8 cellular contexts compared by ENCODE assay signal in the genomic region with DNA sequence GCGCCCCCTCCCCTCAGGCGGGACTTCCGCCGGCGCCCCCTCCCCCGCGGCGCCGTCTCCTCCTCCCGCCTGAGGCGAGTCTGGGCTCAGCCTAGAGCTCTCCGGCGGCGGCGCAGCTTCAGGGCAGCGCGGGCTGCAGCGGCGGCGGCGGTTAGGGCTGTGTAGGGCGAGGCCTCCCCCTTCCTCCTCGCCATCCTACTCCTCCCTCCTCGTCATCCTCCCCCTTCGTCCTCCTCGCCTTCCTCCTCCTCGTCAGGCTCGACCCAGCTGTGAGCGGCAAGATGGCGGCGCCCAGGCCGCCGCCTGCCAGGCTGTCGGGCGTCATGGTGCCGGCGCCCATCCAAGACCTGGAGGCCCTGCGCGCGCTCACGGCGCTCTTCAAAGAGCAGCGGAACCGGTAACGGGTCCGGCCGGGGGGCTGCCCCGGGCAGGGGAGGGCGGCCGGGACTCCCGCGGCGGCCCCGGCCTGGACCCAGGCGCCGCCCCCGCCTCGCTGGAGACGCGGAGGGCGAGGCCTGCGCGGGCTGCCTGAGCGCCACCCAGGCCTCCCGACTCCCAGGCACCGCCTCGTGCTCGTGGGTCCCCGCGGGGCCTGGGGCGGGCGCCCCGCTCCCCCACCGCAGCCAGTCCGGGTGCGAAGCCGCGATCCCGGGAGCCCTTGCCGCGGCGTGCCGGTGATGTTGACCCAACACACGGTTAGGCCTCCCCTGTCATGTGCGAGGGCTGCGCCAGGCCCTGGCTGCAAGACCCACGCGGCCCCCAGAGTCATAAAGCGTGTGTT. TPM values are rescaled to one million over a fixed set of nuclear protein-coding genes. Genes with fewer than 3 reads are reported as not detected.
DNase-seq lines count a peak whose midpoint lies in the region; ATAC-seq and TF ChIP-seq lines count a peak whose summit lies in the region.

A gene with protein sequence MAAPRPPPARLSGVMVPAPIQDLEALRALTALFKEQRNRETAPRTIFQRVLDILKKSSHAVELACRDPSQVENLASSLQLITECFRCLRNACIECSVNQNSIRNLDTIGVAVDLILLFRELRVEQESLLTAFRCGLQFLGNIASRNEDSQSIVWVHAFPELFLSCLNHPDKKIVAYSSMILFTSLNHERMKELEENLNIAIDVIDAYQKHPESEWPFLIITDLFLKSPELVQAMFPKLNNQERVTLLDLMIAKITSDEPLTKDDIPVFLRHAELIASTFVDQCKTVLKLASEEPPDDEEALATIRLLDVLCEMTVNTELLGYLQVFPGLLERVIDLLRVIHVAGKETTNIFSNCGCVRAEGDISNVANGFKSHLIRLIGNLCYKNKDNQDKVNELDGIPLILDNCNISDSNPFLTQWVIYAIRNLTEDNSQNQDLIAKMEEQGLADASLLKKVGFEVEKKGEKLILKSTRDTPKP (plus strand): TSS at position 52 of the 781 bp plus-strand sequence. CDS start 230 bp downstream, at position 282.

- H3K4me3 Mint-ChIP-seq in progenitor cell of endocrine pancreas (ENCODE audit: low read depth) = peak within 1 kb of the TSS; percentile 87
- H3K4me3 Mint-ChIP-seq in type B pancreatic cell = peak within 1 kb of the TSS; percentile 92

- 0 to 1% (median 0%) methylated on average over 22 to 89 of the region's 89 CpGs for WGBS in adrenal gland, 4 donors

- TF ChIP-seq CTCF in DND-41 (IDR thresholded peaks at IDR 0.05; ENCODE audit: borderline replicate concordance, extremely low read depth, low read length, poor library complexity, severe bottlenecking) = no peak
- no peak for TF ChIP-seq CTCF in adrenal gland (IDR thresholded peaks at IDR 0.05)
- TF ChIP-seq CTCF in left ventricle myocardium inferior (IDR thresholded peaks at IDR 0.05; ENCODE audit: borderline replicate concordance) = no peak
- no peak for TF ChIP-seq CTCF in progenitor cell of endocrine pancreas (IDR thresholded peaks at IDR 0.05; ENCODE audit: unreplicated experiment)
- no peak for TF ChIP-seq CTCF in type B pancreatic cell (conservative IDR thresholded peaks at IDR 0.05)

- TF ChIP-seq POLR2A in adrenal gland (IDR thresholded peaks at IDR 0.05) = peak; percentile 4 to 38

- H3K27me3 Mint-ChIP-seq in progenitor cell of endocrine pancreas (peaks cover 3% of the 10 kb centered on the region), type B pancreatic cell (peaks cover 4% of the 10 kb centered on the region)

- H3K9ac ChIP-seq in DND-41 (ENCODE audit: low read depth, low read length) = peak within 1 kb of the TSS; percentile 87

- H3K36me3 ChIP-seq in DND-41 (ENCODE audit: insufficient read depth, low read length) (peaks cover 7% of the 10 kb centered on the region), adrenal gland (replicated peaks in 1 of 2) (no peaks in the 10 kb centered on the region), left ventricle myocardium inferior (no peaks in the 10 kb centered on the region)

- H3K79me2 ChIP-seq in DND-41 (ENCODE audit: insufficient read depth, low read length) = peaks cover 54% of the 10 kb centered on the region

- H4K20me1 ChIP-seq in DND-41 (ENCODE audit: insufficient read depth, low read length) = peaks cover 37% of the 10 kb centered on the region

- H3K9me3 Mint-ChIP-seq in progenitor cell of endocrine pancreas (ENCODE audit: low read depth) (peaks cover 3% of the 10 kb centered on the region), type B pancreatic cell (no peaks in the 10 kb centered on the region)

- intact Hi-C loops in T-helper 1 cell treated with Interleukin-12 subunit alpha and Interleukin-12 subunit beta and Interleukin-4 antibody, amounts not matched to agents 30 ng/mL and 1 ng/mL, for 36 hours (cut with micrococcal nuclease) = loop anchor here (1.0 to 10.0 kb wide), 4 partner anchors 260 to 427 kb away; a partner anchor contains a TSS
- intact Hi-C loops in adrenal gland (cut with DNase I) (no loop called here), left ventricle myocardium inferior (cut with micrococcal nuclease) (no loop called here)

- peak within 1 kb of the TSS; percentile 87 for H2AFZ ChIP-seq in DND-41 (ENCODE audit: low read depth, low read length)

- H3K4me2 ChIP-seq in DND-41 (ENCODE audit: insufficient read depth, low read length) = peak within 1 kb of the TSS; percentile 84

- H3K4me1 Mint-ChIP-seq in progenitor cell of endocrine pancreas (ENCODE audit: low read depth) (peaks cover 39% of the 10 kb centered on the region), type B pancreatic cell (ENCODE audit: unreplicated experiment) (peaks cover 26% of the 10 kb centered on the region)

- ATAC-seq in DND-41 (ENCODE audit: insufficient read depth, low read depth) = peak; percentile 84

- no peaks in the 10 kb centered on the region for H3K9me3 ChIP-seq in DND-41 (ENCODE audit: insufficient read depth, low read length, severe bottlenecking)
- no peaks in the 10 kb centered on the region for H3K9me3 ChIP-seq in adrenal gland (replicated peaks in 1 of 3)
- no peaks in the 10 kb centered on the region for H3K9me3 ChIP-seq in left ventricle myocardium inferior (replicated peaks)

- DNase-seq in DND-41 (peak; percentile 88), H4 (ENCODE audit: low spot score) (peak; percentile 52), NCI-H1092 (lab: John Stamatoyannopoulos, UW) (peak; percentile 11), adrenal gland (peak; percentile 54 to 74 (median 69)), left ventricle myocardium inferior (peak; percentile 69), progenitor cell of endocrine pancreas (ENCODE audit: low spot score, unreplicated experiment) (peak; percentile 63), type B pancreatic cell (ENCODE audit: extremely low spot score, unreplicated experiment) (peak; percentile 86)

- H3K36me3 Mint-ChIP-seq in progenitor cell of endocrine pancreas (ENCODE audit: insufficient read depth) = peaks cover 2% of the 10 kb centered on the region
- peaks cover 16% of the 10 kb centered on the region for H3K36me3 Mint-ChIP-seq in type B pancreatic cell

- H3K27ac ChIP-seq in DND-41 (ENCODE audit: low read length) = peak within 1 kb of the TSS; percentile 84
- peak within 1 kb of the TSS in 4 of 5 donors; percentile 60 to 84 (median 82) for H3K27ac ChIP-seq in adrenal gland
- H3K27ac ChIP-seq in left ventricle myocardium inferior (replicated peaks) = peak within 1 kb of the TSS; percentile 84

- peaks cover 29% of the 10 kb centered on the region for H3K4me1 ChIP-seq in DND-41 (ENCODE audit: insufficient read depth, low read length)
- peaks cover 9 to 20% of the 10 kb centered on the region in 2 donors for H3K4me1 ChIP-seq in adrenal gland (replicated peaks in 1 of 2)
- peaks cover 45% of the 10 kb centered on the region for H3K4me1 ChIP-seq in left ventricle myocardium inferior

- peak within 1 kb of the TSS; percentile 94 for H3K27ac Mint-ChIP-seq in progenitor cell of endocrine pancreas
- H3K27ac Mint-ChIP-seq in type B pancreatic cell = peak within 1 kb of the TSS; percentile 71

- no peaks in the 10 kb centered on the region for H3K27me3 ChIP-seq in DND-41 (ENCODE audit: insufficient read depth, low read length, poor library complexity)
- H3K27me3 ChIP-seq in adrenal gland = no peaks in the 10 kb centered on the region
- no peaks in the 10 kb centered on the region for H3K27me3 ChIP-seq in left ventricle myocardium inferior (ENCODE audit: low read depth)

- H3K4me3 ChIP-seq in DND-41 (ENCODE audit: low read depth in 1 of 2, low read length in 2 of 2) = peak within 1 kb of the TSS; percentile 64 to 93; a peak in 3 of 4 replicates
- peak within 1 kb of the TSS; percentile 66 to 96 (median 80) for H3K4me3 ChIP-seq in adrenal gland
- peak within 1 kb of the TSS; percentile 91 for H3K4me3 ChIP-seq in left ventricle myocardium inferior

RNA-seq across cellular contexts. Expression of the gene that starts here (rescaled TPM):
- 69.8 and 111 TPM in 2 replicates for total RNA-seq in H4 (2014; rRNA removed; shearing (Covaris generic))
- total RNA-seq in T-helper 1 cell treated with Interleukin-12 subunit alpha and Interleukin-12 subunit beta and Interleukin-4 antibody, amounts not matched to agents 30 ng/mL and 1 ng/mL, for 36 hours = 84.2 and 88.2 TPM in 2 replicates
- total RNA-seq in adrenal gland (100 to 1,000 TPM in 7 of 8 donors, 10 to 100 TPM in 1; 84.5 to 197 (median 168) TPM), left ventricle myocardium inferior (148 TPM), progenitor cell of endocrine pancreas (176 and 177 TPM in 2 replicates), type B pancreatic cell (ENCODE audit: low replicate concordance) (117 and 182 TPM in 2 replicates)
- polyA plus RNA-seq in adrenal gland = 100 to 1,000 TPM in 1 of 3 donors, 10 to 100 TPM in 2; 21.2 to 306 (median 24.2) TPM

Comparison
In these comparisons a context has a peak if more than half of its experiments do, and no peak if none do; other contexts are left out.
1. Peak in every context shown above with its lines: DNase-seq, ATAC-seq, H3K4me3 ChIP-seq and H3K27ac ChIP-seq.
2. DNase-seq: peak in every context shown above with its lines; median percentile 88 in DND-41; 86 in type B pancreatic cell; 69 in adrenal gland; 69 in left ventricle myocardium inferior; 63 in progenitor cell of endocrine pancreas; 52 in H4; 11 in NCI-H1092.